Comparison of ENCODE assay signal across 15 cellular contexts in the genomic region with DNA sequence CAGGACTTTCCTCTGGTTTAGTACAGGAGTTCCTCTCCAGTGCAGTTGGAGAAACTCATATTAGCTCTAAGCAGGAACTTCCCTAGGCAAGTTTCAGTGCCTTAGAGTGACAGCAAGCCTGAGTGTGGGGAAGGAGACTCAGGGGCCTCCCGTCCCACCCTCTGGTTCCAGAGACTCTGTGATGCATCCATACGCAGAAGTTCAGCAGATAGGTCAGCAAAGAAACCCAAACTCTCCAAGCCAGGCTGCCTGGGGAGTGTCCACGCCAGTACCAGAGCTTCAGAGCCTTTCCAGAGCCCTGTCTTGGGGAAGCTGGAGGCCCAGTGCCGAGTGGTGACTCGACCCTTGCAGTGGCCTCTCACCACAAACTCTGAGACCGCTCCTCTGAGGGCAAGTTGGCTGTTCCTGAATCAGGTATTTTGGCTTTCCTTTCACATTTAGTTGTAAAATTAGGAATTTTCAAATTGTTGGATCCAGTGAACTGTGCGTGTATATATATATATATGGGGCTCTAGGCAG.
DNase-seq lines count a peak whose midpoint lies in the region; ATAC-seq and TF ChIP-seq lines count a peak whose summit lies in the region.
"Had no signal": no experiment of that assay in that cellular context is flagged by ENCODE, and none has a peak within 500 bp of the region (broad histone marks: within the 10 kb centered on the region; RNA-seq: fewer than 3 reads in every experiment).

No MANE protein-coding gene starts in this region.

- ATAC-seq in sciatic nerve (no peak), GM19324 (IDR thresholded peaks at IDR 0.05; ENCODE audit: low FRiP score, unreplicated experiment) (no peak)
- ATAC-seq: activated naive CD4-positive, alpha-beta T cell treated with anti-CD3 and anti-CD28 coated beads, Interleukin-2, amount 50 U/mL, for 72 hours; Right ventricle myocardium inferior had no signal

- DNase-seq in SKM-1 (lab: John Stamatoyannopoulos, UW; ENCODE audit: unreplicated experiment) (peak; percentile 32), SKM-1 treated with dmso at 0.1 percent for 144 hours (lab: John Stamatoyannopoulos, UW; ENCODE audit: unreplicated experiment) (no peak), H7 (peak; percentile 19), endodermal cell (peak; percentile 26), sciatic nerve (ENCODE audit: low spot score) (peak; percentile 36), RWPE1 (ENCODE audit: low spot score) (no peak), cerebellar nuclear complex (lab: John Stamatoyannopoulos, UW) (no peak)
- DNase-seq: activated CD4-positive, alpha-beta T cell treated with anti-CD3 and anti-CD28 coated beads, Interleukin-2, amount 50 U/mL, for 48 hours; activated T-cell treated with anti-CD3 and anti-CD28 coated beads, Interleukin-2, amount 50 U/mL, for 48 hours; NCI-H2171; T-helper 1 cell; uterus had no signal

- CTCF ChIA-PET in RWPE1 (lab: Yijun Ruan, JAX), result no interaction called here

- no peaks in the 10 kb centered on the region for H3K9me3 Mint-ChIP-seq in endodermal cell
- H3K9me3 Mint-ChIP-seq: activated naive CD4-positive, alpha-beta T cell treated with anti-CD3 and anti-CD28 coated beads, Interleukin-2, amount 50 U/mL, for 72 hours had no signal

- H3K4me3 Mint-ChIP-seq in endodermal cell, result no peak overlapping the region

- no peaks in the 10 kb centered on the region for H3K4me1 Mint-ChIP-seq in endodermal cell

- H3K36me3 Mint-ChIP-seq in endodermal cell (ENCODE audit: low read depth), result no peaks in the 10 kb centered on the region
- H3K36me3 Mint-ChIP-seq: activated naive CD4-positive, alpha-beta T cell treated with anti-CD3 and anti-CD28 coated beads, Interleukin-2, amount 50 U/mL, for 72 hours had no signal

- no peaks in the 10 kb centered on the region for H3K9me3 ChIP-seq in endodermal cell (ENCODE audit: control insufficient read depth, low read length)
- H3K9me3 ChIP-seq: uterus had no signal

- intact Hi-C loops in sciatic nerve (cut with DNase I), result no loop called here

- H3K27me3 Mint-ChIP-seq in endodermal cell (ENCODE audit: insufficient read depth), result no peaks in the 10 kb centered on the region

- TF ChIP-seq CTCF in endodermal cell (conservative IDR thresholded peaks at IDR 0.05), result no peak
- no peak for TF ChIP-seq CTCF in RWPE1 (conservative IDR thresholded peaks at IDR 0.05; ENCODE audit: low read depth)

- H3K4me1 ChIP-seq in endodermal cell (ENCODE audit: control insufficient read depth, insufficient read depth, low read length), result no peaks in the 10 kb centered on the region
- H3K4me1 ChIP-seq: uterus had no signal

- H3K36me3 ChIP-seq in H7 (replicated peaks; ENCODE audit: control insufficient read depth, insufficient read depth, low read length), result no peaks in the 10 kb centered on the region
- no peaks in the 10 kb centered on the region for H3K36me3 ChIP-seq in endodermal cell (ENCODE audit: control insufficient read depth, insufficient read depth, low read length)
- H3K36me3 ChIP-seq: uterus had no signal

- H3K4me3 ChIP-seq in H7 (ENCODE audit: insufficient read depth, low read depth, low read length) (no peak overlapping the region), endodermal cell (ENCODE audit: low read length) (no peak overlapping the region)
- H3K4me3 ChIP-seq: uterus had no signal

- H3K27me3 ChIP-seq in H7 (ENCODE audit: control insufficient read depth, insufficient read depth, low read length) (no peaks in the 10 kb centered on the region), endodermal cell (ENCODE audit: control insufficient read depth, insufficient read depth, low read length, poor library complexity, severe bottlenecking) (no peaks in the 10 kb centered on the region)
- H3K27me3 ChIP-seq: uterus had no signal

- 84 to 88% methylated on average over 3 to 7 of the region's 7 CpGs for whole genome bisulfite sequencing in endodermal cell (ENCODE audit: insufficient coverage in 1 of 2, insufficient read length in 1 of 2), 2 experiments

- H3K27ac ChIP-seq in endodermal cell (ENCODE audit: low read depth, low read length) (no peak overlapping the region), RWPE1 (no peak overlapping the region)
- H3K27ac ChIP-seq: uterus had no signal

- no peak overlapping the region for H3K27ac Mint-ChIP-seq in endodermal cell
- H3K27ac Mint-ChIP-seq: activated naive CD4-positive, alpha-beta T cell treated with anti-CD3 and anti-CD28 coated beads, Interleukin-2, amount 50 U/mL, for 72 hours had no signal

- POLR2A ChIA-PET in RWPE1 (lab: Yijun Ruan, JAX; ENCODE audit: low non-redundant PET), result no interaction called here

- no peak overlapping the region for H3K9ac ChIP-seq in endodermal cell (ENCODE audit: extremely low read depth, low read length, poor library complexity, severe bottlenecking)

Comparison
In these comparisons a context has a peak if more than half of its experiments do, and no peak if none do; other contexts are left out.
1. DNase-seq: peak in SKM-1 (single experiment), H7 (single experiment), endodermal cell (single experiment) and sciatic nerve (single experiment); none in SKM-1 treated with dmso at 0.1 percent for 144 hours (single experiment), RWPE1 (single experiment) and cerebellar nuclear complex (0 of 2).